In genomic region chr19:44003461-44004134, GRCh38 we compare ENCODE assay signal across 8 cellular contexts. TPM values are rescaled to one million over a fixed set of nuclear protein-coding genes. Genes with fewer than 3 reads are reported as not detected.
DNase-seq lines count a peak whose midpoint lies in the region; ATAC-seq and TF ChIP-seq lines count a peak whose summit lies in the region.

No MANE protein-coding gene starts in this region.

- H3K27me3 ChIP-seq in SJCRH30 (no peaks in the 10 kb centered on the region), endocrine pancreas (ENCODE audit: control insufficient read depth, insufficient read depth, low read length) (no peaks in the 10 kb centered on the region)

- peaks cover 14% of the 10 kb centered on the region for H3K36me3 ChIP-seq in SJCRH30
- H3K36me3 ChIP-seq in endocrine pancreas (ENCODE audit: control insufficient read depth, insufficient read depth, low read length), result peaks cover 11% of the 10 kb centered on the region
- H3K36me3 ChIP-seq in mucosa of descending colon (ENCODE audit: low read depth), result peaks cover 6% of the 10 kb centered on the region

- H3K36me3 Mint-ChIP-seq in activated CD4-positive, alpha-beta T cell treated with anti-CD3 and anti-CD28 coated beads for 36 hours (ENCODE audit: low read depth), result peaks cover 34% of the 10 kb centered on the region

- H3K4me3 ChIP-seq in SJCRH30 (peak overlapping the region; percentile 83), endocrine pancreas (ENCODE audit: control insufficient read depth, insufficient read depth, low read length) (peak overlapping the region; percentile 88), mucosa of descending colon (peak overlapping the region; percentile 80)

- peaks cover 30% of the 10 kb centered on the region for H3K9me3 Mint-ChIP-seq in activated CD4-positive, alpha-beta T cell treated with anti-CD3 and anti-CD28 coated beads for 36 hours (ENCODE audit: low read depth)

- peak overlapping the region; percentile 67 for H3K9ac ChIP-seq in endocrine pancreas (ENCODE audit: control insufficient read depth, insufficient read depth, low read length)

- ATAC-seq in activated CD4-positive, alpha-beta T cell treated with anti-CD3 and anti-CD28 coated beads for 36 hours, result peak; percentile 42
- ATAC-seq in HG02870 (IDR thresholded peaks at IDR 0.05; ENCODE audit: unreplicated experiment) (peak; percentile 29), mucosa of descending colon (peak; percentile 11), GM19452 (IDR thresholded peaks at IDR 0.05; ENCODE audit: unreplicated experiment) (no peak)

- peak overlapping the region; percentile 85 for H3K4me3 Mint-ChIP-seq in activated CD4-positive, alpha-beta T cell treated with anti-CD3 and anti-CD28 coated beads for 36 hours

- H3K9me3 ChIP-seq in SJCRH30 (replicated peaks) (no peaks in the 10 kb centered on the region), endocrine pancreas (ENCODE audit: control insufficient read depth, low read length) (peaks cover 1% of the 10 kb centered on the region), mucosa of descending colon (peaks cover 23% of the 10 kb centered on the region)

- TF ChIP-seq CTCF in mucosa of descending colon (IDR thresholded peaks at IDR 0.05), result no peak

- H3K27ac Mint-ChIP-seq in activated CD4-positive, alpha-beta T cell treated with anti-CD3 and anti-CD28 coated beads for 36 hours, result peak overlapping the region; percentile 98

- POLR2A ChIA-PET in activated CD4-positive, alpha-beta T cell treated with anti-CD3 and anti-CD28 coated beads for 36 hours (lab: Charles Lee), result no interaction called here

- H3K27me3 Mint-ChIP-seq in activated CD4-positive, alpha-beta T cell treated with anti-CD3 and anti-CD28 coated beads for 36 hours, result no peaks in the 10 kb centered on the region

- no peaks in the 10 kb centered on the region; the same call in 1 of the 2 replicates for H3K4me1 ChIP-seq in SJCRH30
- H3K4me1 ChIP-seq in endocrine pancreas (ENCODE audit: control insufficient read depth, insufficient read depth, low read length), result no peaks in the 10 kb centered on the region
- peaks cover 11% of the 10 kb centered on the region for H3K4me1 ChIP-seq in mucosa of descending colon (ENCODE audit: low read depth)

- peak overlapping the region; percentile 30; the same call in 1 of the 2 replicates for H3K27ac ChIP-seq in SJCRH30

- CTCF ChIA-PET in activated CD4-positive, alpha-beta T cell treated with anti-CD3 and anti-CD28 coated beads for 36 hours (lab: Charles Lee), result interaction anchor here (0.7 to 1.6 kb wide), 5 partner anchors 16 to 496 kb away, joined by 3 to 5 read pairs (median 3); partner anchors contain the start of genes ZNF180 and ZNF45

- peak; percentile 15 for DNase-seq in activated CD4-positive, alpha-beta T cell treated with anti-CD3 and anti-CD28 coated beads for 36 hours
- DNase-seq in activated CD4-positive, alpha-beta T cell treated with anti-CD3 and anti-CD28 coated beads, Interleukin-2, amount 50 U/mL, for 48 hours, result no peak
- DNase-seq in SJCRH30 (peak; percentile 7 to 24), mucosa of descending colon (peak in 2 of 3 donors; percentile 13 to 23), NCI-H1694 treated with DMSO at 0.1 percent for 48 hours (lab: John Stamatoyannopoulos, UW) (no peak)

- peaks cover 16% of the 10 kb centered on the region for H3K4me1 Mint-ChIP-seq in activated CD4-positive, alpha-beta T cell treated with anti-CD3 and anti-CD28 coated beads for 36 hours

- intact Hi-C loops in activated CD4-positive, alpha-beta T cell treated with anti-CD3 and anti-CD28 coated beads for 36 hours (cut with DNase I, micrococcal nuclease), result loop anchor here (1.0 to 5.0 kb wide), 4 partner anchors 21 to 109 kb away; partner anchors contain the start of genes ZNF222 (in 1 of the 2), ZNF224 (in 1 of the 2), ZNF225 (in 1 of the 2) and ZNF284 (in 1 of the 2)
- intact Hi-C loops in mucosa of descending colon (cut with DNase I, micrococcal nuclease), result no loop called here

RNA-seq across cellular contexts. Expression of gene ZNF230, which starts 0.8 kb away (rescaled TPM):
- 1 to 10 TPM; 3.0 to 3.8 TPM for total RNA-seq in activated CD4-positive, alpha-beta T cell treated with anti-CD3 and anti-CD28 coated beads for 36 hours
- total RNA-seq in SJCRH30 (2014; rRNA removed; shearing (Covaris generic)), result 6.0 and 6.5 TPM in 2 replicates
- 1 to 10 TPM; 3.2 to 5.2 (median 3.8) TPM for total RNA-seq in mucosa of descending colon

RNA-seq across cellular contexts. Expression of gene ZNF155, which starts 19.6 kb away (rescaled TPM):
- total RNA-seq in activated CD4-positive, alpha-beta T cell treated with anti-CD3 and anti-CD28 coated beads for 36 hours, result 1 to 10 TPM; 4.5 to 6.0 TPM
- total RNA-seq in SJCRH30 (2014; rRNA removed; shearing (Covaris generic)), result 6.8 and 8.1 TPM in 2 replicates
- total RNA-seq in mucosa of descending colon, result 1 to 10 TPM; 5.4 to 8.6 (median 6.7) TPM

RNA-seq across cellular contexts. Expression of gene ZNF222, which starts 21.6 kb away (rescaled TPM):
- total RNA-seq in activated CD4-positive, alpha-beta T cell treated with anti-CD3 and anti-CD28 coated beads for 36 hours, result 1 to 10 TPM; 1.5 to 2.9 TPM
- 6.9 and 9.2 TPM in 2 replicates for total RNA-seq in SJCRH30 (2014; rRNA removed; shearing (Covaris generic))
- total RNA-seq in mucosa of descending colon, result 1 to 10 TPM; 1.1 to 2.9 (median 1.3) TPM

RNA-seq across cellular contexts. Expression of gene ZNF223, which starts 48.2 kb away (rescaled TPM):
- under 1 TPM; 0.63 to 0.82 TPM for total RNA-seq in activated CD4-positive, alpha-beta T cell treated with anti-CD3 and anti-CD28 coated beads for 36 hours
- 5.9 and 6.3 TPM in 2 replicates for total RNA-seq in SJCRH30 (2014; rRNA removed; shearing (Covaris generic))
- 1 to 10 TPM; 4.7 to 8.7 (median 6.0) TPM for total RNA-seq in mucosa of descending colon

RNA-seq across cellular contexts. Expression of gene ZNF221, which starts 52.6 kb away (rescaled TPM):
- total RNA-seq in activated CD4-positive, alpha-beta T cell treated with anti-CD3 and anti-CD28 coated beads for 36 hours, result 1 to 10 TPM; 1.8 to 1.9 TPM
- total RNA-seq in SJCRH30 (2014; rRNA removed; shearing (Covaris generic)), result 7.5 and 8.5 TPM in 2 replicates
- 1 to 10 TPM; 1.9 to 5.8 (median 1.9) TPM for total RNA-seq in mucosa of descending colon

Comparison
In these comparisons a context has a peak if more than half of its experiments do, and no peak if none do; other contexts are left out.
1. DNase-seq: peak in activated CD4-positive, alpha-beta T cell treated with anti-CD3 and anti-CD28 coated beads for 36 hours (single experiment), SJCRH30 (2 of 2) and mucosa of descending colon (2 of 3); none in activated CD4-positive, alpha-beta T cell treated with anti-CD3 and anti-CD28 coated beads, Interleukin-2, amount 50 U/mL, for 48 hours (0 of 2) and NCI-H1694 treated with DMSO at 0.1 percent for 48 hours (single experiment).
2. intact Hi-C loops: an anchor here in activated CD4-positive, alpha-beta T cell treated with anti-CD3 and anti-CD28 coated beads for 36 hours (1.0 to 5.0 kb wide); none called in mucosa of descending colon.
3. Peak in every context shown above with its lines, with median percentiles within 50 percentile points of each other: H3K4me3 ChIP-seq.